In the genomic region with DNA sequence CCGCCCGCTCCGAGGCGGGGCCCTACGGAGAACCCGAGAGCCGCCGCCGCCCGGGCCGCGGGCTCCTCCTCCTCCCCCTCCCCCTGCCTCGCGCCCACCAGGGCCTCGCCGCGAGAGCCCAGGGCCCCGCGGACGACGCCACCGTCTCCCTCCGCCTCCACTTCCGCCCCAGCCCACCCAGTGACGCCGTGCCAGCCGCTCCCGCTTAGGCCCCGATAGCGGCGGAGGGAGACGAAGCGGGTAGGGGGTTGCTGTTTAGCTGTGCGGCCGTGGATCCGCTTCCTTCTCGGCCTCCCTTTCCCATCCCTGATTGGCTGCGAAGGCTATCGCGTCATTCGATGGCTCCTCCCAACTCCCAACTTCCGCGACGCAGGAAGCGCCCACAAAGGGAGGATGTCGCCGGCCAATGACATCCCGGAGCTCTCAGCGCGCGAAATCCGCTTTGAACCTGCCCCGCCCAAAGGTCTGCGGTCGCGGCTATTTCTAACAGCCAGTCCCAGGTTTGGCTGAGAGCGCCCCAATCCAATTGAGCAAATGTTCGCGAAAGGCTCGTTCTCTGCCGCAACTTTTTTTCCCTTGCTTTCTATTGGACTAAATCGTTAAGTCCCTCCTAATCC, we compare ENCODE assay signal across 8 cellular contexts. TPM values are rescaled to one million over a fixed set of nuclear protein-coding genes. Genes with fewer than 3 reads are reported as not detected.
DNase-seq lines count a peak whose midpoint lies in the region; ATAC-seq and TF ChIP-seq lines count a peak whose summit lies in the region.

A gene (minus strand): TSS at position 277 of the 617 bp plus-strand sequence. CDS start 304 bp downstream, outside the sequence.

- WGBS in spleen, 5 donors: 0 to 1% (median 0%) methylated on average over 31 to 62 of the region's 62 CpGs

- peak in 1 of 11 experiments; percentile 27 for TF ChIP-seq CTCF in spleen (IDR thresholded peaks at IDR 0.05 in 8 of 11, conservative IDR thresholded peaks at IDR 0.05 in 3 of 11)

- ATAC-seq in GM19023 (IDR thresholded peaks at IDR 0.05; ENCODE audit: unreplicated experiment): peak; percentile 71
- ATAC-seq in HG03280 (IDR thresholded peaks at IDR 0.05; ENCODE audit: unreplicated experiment): peak; percentile 69

- DNase-seq in AG08396 (ENCODE audit: low spot score) (peak; percentile 94), NCI-H345 treated with DMSO at 0.1 percent for 48 hours (lab: John Stamatoyannopoulos, UW; ENCODE audit: unreplicated experiment) (peak; percentile 96), inferior parietal cortex (ENCODE audit: extremely low spot score) (peak; percentile 98), spleen (peak; percentile 98)
- peak; percentile 82 to 91 (median 89) for DNase-seq in activated CD4-positive, CD25-positive, alpha-beta regulatory T cell (lab: John Stamatoyannopoulos, UW)
- peak; percentile 99 for DNase-seq in central memory CD4-positive, alpha-beta T cell

- intact Hi-C loops in spleen (cut with DNase I; ENCODE audit: low total_unique reads): no loop called here

- peak within 1 kb of the TSS; percentile 97 to 100 (median 99) for H3K27ac ChIP-seq in spleen

- H3K4me3 ChIP-seq in spleen: peak within 1 kb of the TSS; percentile 68 to 94 (median 85)

- peaks cover 7 to 81% (median 39%) of the 10 kb centered on the region in 6 donors for H3K4me1 ChIP-seq in spleen

- peak; percentile 19 to 79 (median 34) for TF ChIP-seq POLR2A in spleen (IDR thresholded peaks at IDR 0.05)

- no peaks in the 10 kb centered on the region for H3K27me3 ChIP-seq in spleen (replicated peaks in 1 of 7)

- H3K9me3 ChIP-seq in spleen: no peaks in the 10 kb centered on the region

- peaks cover 0 to 33% (median 26%) of the 10 kb centered on the region in 6 donors for H3K36me3 ChIP-seq in spleen

RNA-seq across cellular contexts. Expression of the gene that starts here (rescaled TPM):
- total RNA-seq in spleen: 10 to 100 TPM; 34.9 to 47.4 (median 37.2) TPM
- 10 to 100 TPM; 15.9 to 19.7 (median 16.5) TPM for polyA plus RNA-seq in spleen

Comparison
In these comparisons a context has a peak if more than half of its experiments do, and no peak if none do; other contexts are left out.
1. Peak in every context shown above with its lines: DNase-seq, ATAC-seq, H3K4me3 ChIP-seq and H3K27ac ChIP-seq.